In genomic region chr4:67723949-67724348, GRCh38 we compare ENCODE assay signal across 18 cellular contexts. TPM values are rescaled to one million over a fixed set of nuclear protein-coding genes. Genes with fewer than 3 reads are reported as not detected.
DNase-seq lines count a peak whose midpoint lies in the region; FAIRE-seq and TF ChIP-seq lines count a peak whose summit lies in the region.
"Had no signal": no experiment of that assay in that cellular context is flagged by ENCODE, and none has a peak within 500 bp of the region (broad histone marks: within the 10 kb centered on the region; RNA-seq: fewer than 3 reads in every experiment).

No MANE protein-coding gene starts in this region.

- no peak for TF ChIP-seq POLR2A in H54 (IDR thresholded peaks at IDR 0.05; ENCODE audit: low read depth, low read length)

- H3K4me3 ChIP-seq in AG10803 (ENCODE audit: low read length) (no peak overlapping the region), fibroblast of villous mesenchyme (ENCODE audit: low read depth, low read length) (no peak overlapping the region)
- H3K4me3 ChIP-seq: heart right ventricle, pancreas had no signal

- no peak overlapping the region for H3K4me3 Mint-ChIP-seq in progenitor cell of endocrine pancreas (ENCODE audit: low read depth)
- no peak overlapping the region for H3K4me3 Mint-ChIP-seq in nephron progenitor cell
- H3K4me3 Mint-ChIP-seq: activated naive CD8-positive, alpha-beta T cell treated with anti-CD3 and anti-CD28 coated beads, Interleukin-2, amount 50 U/mL, for 24 hours had no signal

- in situ Hi-C loops in SK-MEL-5 (cut with HindIII; ENCODE audit: low pct_unique_long_range_greater_than_20kb, low sequenced_read_pairs) = no loop called here

- H3K4me1 Mint-ChIP-seq in progenitor cell of endocrine pancreas (ENCODE audit: low read depth) (no peaks in the 10 kb centered on the region), nephron progenitor cell (peaks cover 8% of the 10 kb centered on the region)

- peak; percentile 20 for DNase-seq in AG10803 (ENCODE audit: low read depth)
- peak; percentile 33 for DNase-seq in SK-MEL-5 (ENCODE audit: low read depth, low spot score)
- DNase-seq in fibroblast of villous mesenchyme (ENCODE audit: low read depth) = no peak
- no peak for DNase-seq in central memory CD4-positive, alpha-beta T cell
- no peak for DNase-seq in progenitor cell of endocrine pancreas (ENCODE audit: low spot score, unreplicated experiment)
- DNase-seq in H54 (ENCODE audit: insufficient read length, low spot score) = no peak
- DNase-seq in nephron progenitor cell = no peak
- DNase-seq: activated CD4-positive, alpha-beta T cell treated with anti-CD3 and anti-CD28 coated beads for 4 hours; activated naive CD8-positive, alpha-beta T cell treated with anti-CD3 and anti-CD28 coated beads, Interleukin-2, amount 50 U/mL, for 24 hours; activated T-cell treated with anti-CD3 and anti-CD28 coated beads, Interleukin-2, amount 50 U/mL, for 48 hours; heart right ventricle; left colon; pancreas; stimulated activated naive CD8-positive, alpha-beta T cell treated with anti-CD3 and anti-CD28 coated beads, Interleukin-15, Interleukin-2, amounts not matched to agents 100 U/mL and 50 U/mL, for 24 hours had no signal

- H3K27me3 Mint-ChIP-seq in progenitor cell of endocrine pancreas (no peaks in the 10 kb centered on the region), nephron progenitor cell (ENCODE audit: low read depth, poor library complexity) (peaks cover 4% of the 10 kb centered on the region)
- H3K27me3 Mint-ChIP-seq: activated naive CD8-positive, alpha-beta T cell treated with anti-CD3 and anti-CD28 coated beads, Interleukin-2, amount 50 U/mL, for 24 hours had no signal

- FAIRE-seq in H54 (lab: Jason Lieb, UNC) = no peak
- FAIRE-seq: endometrium, pancreas had no signal

- H3K27ac Mint-ChIP-seq in progenitor cell of endocrine pancreas (no peak overlapping the region), nephron progenitor cell (no peak overlapping the region)
- H3K27ac Mint-ChIP-seq: activated naive CD8-positive, alpha-beta T cell treated with anti-CD3 and anti-CD28 coated beads, Interleukin-2, amount 50 U/mL, for 24 hours had no signal

- H3K9me3 Mint-ChIP-seq in progenitor cell of endocrine pancreas (ENCODE audit: low read depth) (peaks cover 11% of the 10 kb centered on the region), nephron progenitor cell (peaks cover 9% of the 10 kb centered on the region)

- TF ChIP-seq CTCF in AG10803 (conservative IDR thresholded peaks at IDR 0.05; ENCODE audit: low read length) (peak; percentile 37), GM12874 (IDR thresholded peaks at IDR 0.05; ENCODE audit: insufficient read depth, low read depth, low read length) (0 out of 2 replicates have a peak, but pooled peaks have one; percentile 13), fibroblast of villous mesenchyme (IDR thresholded peaks at IDR 0.05; ENCODE audit: insufficient read depth, low read depth, low read length) (peak; percentile 32), progenitor cell of endocrine pancreas (IDR thresholded peaks at IDR 0.05; ENCODE audit: unreplicated experiment) (no peak), nephron progenitor cell (IDR thresholded peaks at IDR 0.05) (no peak)

- H3K36me3 Mint-ChIP-seq in progenitor cell of endocrine pancreas (ENCODE audit: insufficient read depth) (peaks cover 22% of the 10 kb centered on the region), nephron progenitor cell (ENCODE audit: low read depth) (peaks cover 42% of the 10 kb centered on the region)

RNA-seq across cellular contexts. Expression of gene UBA6, which starts 23.0 kb away (rescaled TPM):
- 43.8 and 51.3 TPM in 2 replicates for total RNA-seq in SK-MEL-5 (2014; rRNA removed; shearing (Covaris generic))
- polyA plus RNA-seq in SK-MEL-5 (2015; cell fraction: cytosol; rRNA removed) = 6.9 and 23.0 TPM in 2 replicates
- polyA plus RNA-seq in SK-MEL-5 (2015; cell fraction: nucleus; rRNA removed) = 44.3 and 56.8 TPM in 2 replicates
- total RNA-seq in fibroblast of villous mesenchyme (88.1 and 90.8 TPM in 2 replicates), progenitor cell of endocrine pancreas (85.1 and 88.9 TPM in 2 replicates)

RNA-seq across cellular contexts. Expression of gene GNRHR, which starts 30.2 kb away (rescaled TPM):
- not detected in 2 replicates for total RNA-seq in SK-MEL-5 (2014; rRNA removed; shearing (Covaris generic))
- polyA plus RNA-seq in SK-MEL-5 (2015; cell fraction: cytosol; rRNA removed) = not detected in 2 replicates
- not detected in 2 replicates for polyA plus RNA-seq in SK-MEL-5 (2015; cell fraction: nucleus; rRNA removed)
- total RNA-seq in fibroblast of villous mesenchyme (under 0.01 TPM in 1 of 2 replicates, not detected in the other), progenitor cell of endocrine pancreas (not detected in 2 replicates)
- total RNA-seq: H4, heart right ventricle, left colon, pancreas, urinary bladder had no signal
- polyA plus RNA-seq: heart right ventricle, pancreas, urinary bladder had no signal

Comparison
In these comparisons a context has a peak if more than half of its experiments do, and no peak if none do; other contexts are left out.
1. DNase-seq: peak in AG10803 (single experiment) and SK-MEL-5 (single experiment); none in fibroblast of villous mesenchyme (single experiment), central memory CD4-positive, alpha-beta T cell (single experiment), progenitor cell of endocrine pancreas (single experiment), H54 (single experiment) and nephron progenitor cell (single experiment).
2. CTCF ChIP-seq: peak in AG10803 (single experiment), GM12874 (single experiment) and fibroblast of villous mesenchyme (single experiment); none in progenitor cell of endocrine pancreas (single experiment) and nephron progenitor cell (single experiment).